ENCODE assay signal across 10 cellular contexts in genomic region chr21:41142051-41142795, GRCh38. TPM values are rescaled to one million over a fixed set of nuclear protein-coding genes. Genes with fewer than 3 reads are reported as not detected.
DNase-seq lines count a peak whose midpoint lies in the region; ATAC-seq and TF ChIP-seq lines count a peak whose summit lies in the region.
"Had no signal": no experiment of that assay in that cellular context is flagged by ENCODE, and none has a peak within 500 bp of the region (broad histone marks: within the 10 kb centered on the region; RNA-seq: fewer than 3 reads in every experiment).

No MANE protein-coding gene starts in this region.

- H3K27me3 Mint-ChIP-seq in activated T-cell treated with anti-CD3 and anti-CD28 coated beads, Interleukin-2, amount 50 U/mL, for 24 hours = peaks cover 24% of the 10 kb centered on the region

- H3K4me1 Mint-ChIP-seq in activated T-cell treated with anti-CD3 and anti-CD28 coated beads, Interleukin-2, amount 50 U/mL, for 24 hours (ENCODE audit: low read depth) = no peaks in the 10 kb centered on the region

- no peaks in the 10 kb centered on the region for H3K36me3 Mint-ChIP-seq in activated T-cell treated with anti-CD3 and anti-CD28 coated beads, Interleukin-2, amount 50 U/mL, for 24 hours (ENCODE audit: low read depth)

- no peak overlapping the region for H3K27ac Mint-ChIP-seq in activated T-cell treated with anti-CD3 and anti-CD28 coated beads, Interleukin-2, amount 50 U/mL, for 24 hours

- TF ChIP-seq CTCF in omental fat pad (IDR thresholded peaks at IDR 0.05) (no peak), WERI-Rb-1 (IDR thresholded peaks at IDR 0.05; ENCODE audit: low read depth, low read length) (no peak)

- DNase-seq in DMS53 (lab: John Stamatoyannopoulos, UW) (peak; percentile 70), NCI-H2107 treated with DMSO at 0.1 percent for 48 hours (lab: John Stamatoyannopoulos, UW; ENCODE audit: unreplicated experiment) (peak; percentile 55), epidermal melanocyte (ENCODE audit: insufficient read length, low spot score) (peak; percentile 32), omental fat pad (ENCODE audit: low spot score) (no peak), WERI-Rb-1 (no peak), NCI-H1105 (lab: John Stamatoyannopoulos, UW) (no peak)
- DNase-seq in activated T-cell treated with anti-CD3 and anti-CD28 coated beads, Interleukin-2, amount 50 U/mL, for 24 hours = no peak
- DNase-seq: NCI-H1436 had no signal

- no peaks in the 10 kb centered on the region for H3K36me3 ChIP-seq in WERI-Rb-1
- H3K36me3 ChIP-seq: vagina had no signal

- H3K4me3 ChIP-seq in WERI-Rb-1 (ENCODE audit: low read depth, low read length) = no peak overlapping the region
- H3K4me3 ChIP-seq: vagina had no signal

- H3K4me3 Mint-ChIP-seq in activated T-cell treated with anti-CD3 and anti-CD28 coated beads, Interleukin-2, amount 50 U/mL, for 24 hours = no peak overlapping the region

- H3K27me3 ChIP-seq in WERI-Rb-1 (ENCODE audit: insufficient read depth, low read depth, severe bottlenecking) = no peaks in the 10 kb centered on the region
- H3K27me3 ChIP-seq: vagina had no signal

- ATAC-seq in omental fat pad (ENCODE audit: low FRiP score) = peak; percentile 92
- ATAC-seq in GM18498 (IDR thresholded peaks at IDR 0.05; ENCODE audit: unreplicated experiment) = no peak

- H3K9me3 Mint-ChIP-seq in activated T-cell treated with anti-CD3 and anti-CD28 coated beads, Interleukin-2, amount 50 U/mL, for 24 hours = no peaks in the 10 kb centered on the region

- no peak overlapping the region for H3K27ac ChIP-seq in WERI-Rb-1
- H3K27ac ChIP-seq: vagina had no signal

- H3K9me3 ChIP-seq in WERI-Rb-1 (ENCODE audit: severe bottlenecking) = no peaks in the 10 kb centered on the region
- H3K9me3 ChIP-seq: vagina had no signal

RNA-seq across cellular contexts. Expression of gene BACE2, which starts 25.7 kb away (rescaled TPM):
- total RNA-seq in omental fat pad = 10 to 100 TPM; 23.5 to 39.3 (median 37.0) TPM

Comparison
In these comparisons a context has a peak if more than half of its experiments do, and no peak if none do; other contexts are left out.
1. DNase-seq: peak in DMS53 (single experiment), NCI-H2107 treated with DMSO at 0.1 percent for 48 hours (single experiment) and epidermal melanocyte (single experiment); none in omental fat pad (single experiment), activated T-cell treated with anti-CD3 and anti-CD28 coated beads, Interleukin-2, amount 50 U/mL, for 24 hours (single experiment), WERI-Rb-1 (single experiment) and NCI-H1105 (single experiment).